Comparison of ENCODE assay signal across 5 cellular contexts in genomic region chr12:45423931-45424330, GRCh38.
"Had no signal": no experiment of that assay in that cellular context is flagged by ENCODE, and none has a peak within 500 bp of the region (broad histone marks: within the 10 kb centered on the region; RNA-seq: fewer than 3 reads in every experiment).

No MANE protein-coding gene starts in this region.

- DNase-seq: H9, HCEC 1CT had no signal

- H3K4me3 Mint-ChIP-seq: GM23338, H9, IgD-negative memory B cell had no signal

- H3K27ac Mint-ChIP-seq: GM23338, H9, IgD-negative memory B cell had no signal

- ATAC-seq: GM23338, HepG2 had no signal

- H3K27me3 Mint-ChIP-seq: IgD-negative memory B cell had no signal

- H3K9me3 Mint-ChIP-seq: GM23338, H9 had no signal
